In the genomic region with DNA sequence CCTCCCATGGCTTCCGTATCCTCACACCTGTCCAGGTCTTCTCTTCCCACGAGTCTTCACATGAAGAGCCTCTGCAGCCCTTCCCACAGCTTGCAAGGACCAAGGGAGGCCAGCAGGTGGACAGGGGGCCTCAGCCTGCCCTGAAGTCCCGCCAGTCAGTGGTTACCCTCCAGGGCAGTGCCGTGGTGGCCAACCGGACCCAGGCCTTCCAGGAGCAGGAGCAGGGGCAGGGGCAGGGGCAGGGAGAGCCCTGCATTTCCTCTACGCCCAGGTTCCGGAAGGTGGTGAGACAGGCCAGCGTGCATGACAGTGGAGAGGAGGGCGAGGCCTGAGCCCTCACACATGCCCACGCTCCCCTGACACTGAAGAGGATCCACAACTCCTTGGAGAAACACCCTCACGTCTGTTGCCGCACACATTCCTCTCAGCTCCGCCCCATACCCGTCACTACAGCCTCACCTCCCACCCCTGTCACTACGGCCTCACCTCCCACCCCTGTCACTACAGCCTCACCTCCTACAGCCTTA, we compare ENCODE assay signal across 3 cellular contexts.
TF ChIP-seq lines count a peak whose summit lies in the region.

No MANE protein-coding gene starts in this region.

TF ChIP-seq in SK-N-SH treated with all-trans-retinoic acid at 6 μM for 48 hours, 23 proteins besides CTCF, POLR2A, EP300 and RAD21:
- TF ChIP-seq CSDC2 (CRISPR knock-in tag; IDR thresholded peaks at IDR 0.05) (no peak), ZNF8 (CRISPR knock-in tag; IDR thresholded peaks at IDR 0.05) (no peak), PATZ1 (CRISPR knock-in tag; IDR thresholded peaks at IDR 0.05; ENCODE audit: borderline replicate concordance) (no peak), ZNF565 (CRISPR knock-in tag; conservative IDR thresholded peaks at IDR 0.05; ENCODE audit: low read depth) (no peak), TSHZ2 (CRISPR knock-in tag; IDR thresholded peaks at IDR 0.05) (no peak), ARNTL (CRISPR knock-in tag; IDR thresholded peaks at IDR 0.05; ENCODE audit: borderline replicate concordance, low read depth) (no peak), ESRRG (CRISPR knock-in tag; IDR thresholded peaks at IDR 0.05) (no peak)

TF ChIP-seq in SK-N-SH, 30 proteins besides CTCF, POLR2A, EP300 and RAD21:
- no peak for TF ChIP-seq RXRA (IDR thresholded peaks at IDR 0.05; ENCODE audit: borderline replicate concordance, low read depth)
- TF ChIP-seq, protein P1, sequence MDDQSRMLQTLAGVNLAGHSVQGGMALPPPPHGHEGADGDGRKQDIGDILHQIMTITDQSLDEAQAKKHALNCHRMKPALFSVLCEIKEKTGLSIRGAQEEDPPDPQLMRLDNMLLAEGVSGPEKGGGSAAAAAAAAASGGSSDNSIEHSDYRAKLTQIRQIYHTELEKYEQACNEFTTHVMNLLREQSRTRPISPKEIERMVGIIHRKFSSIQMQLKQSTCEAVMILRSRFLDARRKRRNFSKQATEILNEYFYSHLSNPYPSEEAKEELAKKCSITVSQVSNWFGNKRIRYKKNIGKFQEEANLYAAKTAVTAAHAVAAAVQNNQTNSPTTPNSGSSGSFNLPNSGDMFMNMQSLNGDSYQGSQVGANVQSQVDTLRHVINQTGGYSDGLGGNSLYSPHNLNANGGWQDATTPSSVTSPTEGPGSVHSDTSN (IDR thresholded peaks at IDR 0.05) = no peak
- TF ChIP-seq NRF1 (IDR thresholded peaks at IDR 0.05; ENCODE audit: low read depth, low read length) = no peak
- TF ChIP-seq POLR2AphosphoS5 (IDR thresholded peaks at IDR 0.05; ENCODE audit: low read depth, low read length) = no peak
- TF ChIP-seq, protein P2, sequence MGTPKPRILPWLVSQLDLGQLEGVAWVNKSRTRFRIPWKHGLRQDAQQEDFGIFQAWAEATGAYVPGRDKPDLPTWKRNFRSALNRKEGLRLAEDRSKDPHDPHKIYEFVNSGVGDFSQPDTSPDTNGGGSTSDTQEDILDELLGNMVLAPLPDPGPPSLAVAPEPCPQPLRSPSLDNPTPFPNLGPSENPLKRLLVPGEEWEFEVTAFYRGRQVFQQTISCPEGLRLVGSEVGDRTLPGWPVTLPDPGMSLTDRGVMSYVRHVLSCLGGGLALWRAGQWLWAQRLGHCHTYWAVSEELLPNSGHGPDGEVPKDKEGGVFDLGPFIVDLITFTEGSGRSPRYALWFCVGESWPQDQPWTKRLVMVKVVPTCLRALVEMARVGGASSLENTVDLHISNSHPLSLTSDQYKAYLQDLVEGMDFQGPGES (IDR thresholded peaks at IDR 0.05; ENCODE audit: low read depth, low read length) = no peak
- no peak for TF ChIP-seq TCF12 (IDR thresholded peaks at IDR 0.05)
- no peak for TF ChIP-seq MEF2A (IDR thresholded peaks at IDR 0.05; ENCODE audit: borderline replicate concordance, low read depth)

TF ChIP-seq in H1, 55 proteins besides CTCF, POLR2A, EP300 and RAD21:
- TF ChIP-seq SAP30 (IDR thresholded peaks at IDR 0.05; ENCODE audit: insufficient read depth, insufficient replicate concordance, low read length) = no peak
- TF ChIP-seq CHD2 (IDR thresholded peaks at IDR 0.05; ENCODE audit: low read length) = no peak
- no peak for TF ChIP-seq TEAD4 (IDR thresholded peaks at IDR 0.05; ENCODE audit: low read depth, low read length)
- no peak for TF ChIP-seq CHD1 (IDR thresholded peaks at IDR 0.05; ENCODE audit: low read depth, low read length)
- TF ChIP-seq CEBPB (IDR thresholded peaks at IDR 0.05; ENCODE audit: low read depth, low read length) = no peak
- no peak for TF ChIP-seq CBX5 (IDR thresholded peaks at IDR 0.05; ENCODE audit: low read depth, low read length)
